ENCODE assay signal across 15 cellular contexts in the genomic region with DNA sequence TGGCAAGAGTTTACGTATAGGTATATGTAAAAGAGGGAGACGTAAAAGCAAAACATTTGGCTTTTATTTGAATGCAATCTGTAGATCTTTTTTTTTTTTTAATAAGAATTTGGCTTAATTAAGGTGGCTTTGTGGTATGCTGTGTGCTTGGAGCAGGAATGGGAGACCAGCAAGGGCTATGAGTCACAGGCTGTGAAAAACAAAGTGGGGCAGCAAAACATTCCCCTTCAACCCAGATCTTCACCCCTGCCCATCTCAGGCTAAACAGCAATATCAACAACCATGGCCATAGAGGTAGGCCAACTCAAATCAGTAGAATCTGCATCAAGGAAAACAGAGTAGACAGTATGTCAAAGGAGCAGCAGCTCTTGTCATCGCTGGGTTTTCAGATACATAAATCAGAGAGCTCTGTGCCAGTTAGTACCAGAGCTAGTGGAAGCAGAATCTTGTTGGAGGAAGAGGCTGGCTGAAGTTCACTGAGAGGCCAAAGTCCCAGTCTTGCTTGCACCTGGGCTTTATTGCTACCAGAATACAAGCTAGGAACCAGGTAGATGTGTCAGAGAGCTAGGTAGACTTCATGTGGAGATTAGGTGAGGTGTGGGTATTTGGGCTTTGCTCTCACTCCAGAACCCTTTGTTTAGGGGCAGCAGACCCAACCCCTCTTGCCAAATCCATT.
A peak's percentile ranks its signal among the peaks of the same experiment; 100 is the strongest.
DNase-seq lines count a peak whose midpoint lies in the region; ATAC-seq and TF ChIP-seq lines count a peak whose summit lies in the region.
"Had no signal": no experiment of that assay in that cellular context is flagged by ENCODE, and none has a peak within 500 bp of the region (broad histone marks: within the 10 kb centered on the region; RNA-seq: fewer than 3 reads in every experiment).

No MANE protein-coding gene starts in this region.

- H3K27me3 ChIP-seq in NT2/D1 (ENCODE audit: insufficient read depth, insufficient read length), result no peaks in the 10 kb centered on the region
- no peaks in the 10 kb centered on the region for H3K27me3 ChIP-seq in colonic mucosa
- H3K27me3 ChIP-seq: MG63, Peyer's patch had no signal

- TF ChIP-seq CTCF in colonic mucosa (IDR thresholded peaks at IDR 0.05), result no peak

- H3K36me3 ChIP-seq in NT2/D1 (ENCODE audit: insufficient read depth, insufficient read length, low read length), result no peaks in the 10 kb centered on the region
- no peaks in the 10 kb centered on the region for H3K36me3 ChIP-seq in colonic mucosa
- no peaks in the 10 kb centered on the region for H3K36me3 ChIP-seq in mesodermal cell (ENCODE audit: control insufficient read depth, insufficient read depth, low read length)
- H3K36me3 ChIP-seq: MG63, Peyer's patch had no signal

- H3K4me1 ChIP-seq in NT2/D1 (ENCODE audit: insufficient read depth, insufficient read length) (peaks cover 3% of the 10 kb centered on the region), colonic mucosa (no peaks in the 10 kb centered on the region), mesodermal cell (ENCODE audit: control insufficient read depth, insufficient read depth, low read length, poor library complexity, severe bottlenecking) (peaks cover 12% of the 10 kb centered on the region)

- WGBS in mesodermal cell (ENCODE audit: insufficient coverage in 2 of 2), 2 experiments, result 93 to 100% methylated on average over 1 to 2 of the region's 3 CpGs

- ATAC-seq in HG03520 (IDR thresholded peaks at IDR 0.05; ENCODE audit: unreplicated experiment), result no peak

- no peaks in the 10 kb centered on the region for H3K9me3 ChIP-seq in NT2/D1 (ENCODE audit: insufficient read depth, low read length)
- no peaks in the 10 kb centered on the region for H3K9me3 ChIP-seq in colonic mucosa
- no peaks in the 10 kb centered on the region for H3K9me3 ChIP-seq in mesodermal cell (ENCODE audit: control insufficient read depth, low read length)
- H3K9me3 ChIP-seq: MG63, Peyer's patch had no signal

- H3K27ac ChIP-seq in colonic mucosa (no peak overlapping the region), mesodermal cell (ENCODE audit: low read depth, low read length, severe bottlenecking) (peak overlapping the region; percentile 32), temporal lobe (ENCODE audit: low read depth, low read length) (peak overlapping the region; percentile 36)
- H3K27ac ChIP-seq: Peyer's patch had no signal

- intact Hi-C loops in colonic mucosa (cut with DNase I), result no loop called here

- H3K4me3 ChIP-seq in NT2/D1 (ENCODE audit: insufficient read length, low read depth), result no peak overlapping the region
- no peak overlapping the region for H3K4me3 ChIP-seq in colonic mucosa
- no peak overlapping the region for H3K4me3 ChIP-seq in mesodermal cell (ENCODE audit: extremely low read depth, insufficient read depth, low read length, poor library complexity, severe bottlenecking)
- H3K4me3 ChIP-seq: MG63, Peyer's patch had no signal

- H3K9ac ChIP-seq in NT2/D1 (ENCODE audit: insufficient read length, low read depth) (no peak overlapping the region), colonic mucosa (ENCODE audit: low read depth in 2 of 2, low read length in 2 of 2) (no peak overlapping the region)

- peak; percentile 5 for DNase-seq in NT2/D1 (ENCODE audit: low read depth, low spot score)
- peak; percentile 39 for DNase-seq in colonic mucosa
- no peak for DNase-seq in foreskin melanocyte
- no peak for DNase-seq in hippocampal formation (lab: John Stamatoyannopoulos, UW)
- DNase-seq: CD4-positive, CD25-positive, alpha-beta regulatory T cell; Kasumi-1; MG63; NCI-H1417 treated with DMSO at 0.1 percent for 48 hours; NCI-H187; NCI-H510A treated with DMSO at 0.1 percent for 48 hours; NCI-H774 had no signal

Comparison
In these comparisons a context has a peak if more than half of its experiments do, and no peak if none do; other contexts are left out.
1. DNase-seq: peak in NT2/D1 (single experiment) and colonic mucosa (single experiment); none in foreskin melanocyte (single experiment) and hippocampal formation (0 of 2).